Comparison of ENCODE assay signal across 25 cellular contexts in the genomic region with DNA sequence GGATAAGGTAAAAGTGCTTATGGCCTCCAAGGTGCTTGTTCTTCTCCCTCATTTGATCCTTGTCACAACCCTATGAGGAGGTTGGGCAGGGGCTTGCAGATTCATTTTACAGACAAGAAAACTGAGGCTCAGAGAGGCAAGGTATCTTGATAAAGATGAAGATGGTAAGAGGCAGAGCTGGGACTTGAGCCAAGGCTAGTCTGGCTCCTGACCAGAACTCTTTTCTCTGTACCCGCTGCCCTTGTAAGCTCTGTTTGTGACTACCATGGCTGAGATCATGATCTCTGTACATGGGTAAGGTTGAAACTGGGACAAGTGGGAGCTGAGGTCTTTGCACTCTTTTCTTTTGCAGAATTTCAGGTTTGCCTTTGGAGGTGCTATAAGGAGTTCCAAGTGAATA.
"Had no signal": no experiment of that assay in that cellular context is flagged by ENCODE, and none has a peak within 500 bp of the region (broad histone marks: within the 10 kb centered on the region; RNA-seq: fewer than 3 reads in every experiment).

No MANE protein-coding gene starts in this region.

- H3K9me3 Mint-ChIP-seq: activated naive CD4-positive, alpha-beta T cell treated with anti-CD3 and anti-CD28 coated beads, Interleukin-2, amount 10 ng/mL, durations not matched to agents 7 days and 5 days; dendritic cell treated with granulocyte-macrophage colony-stimulating factor and Interleukin-4, amounts not matched to agents 40 ng/mL and 50 ng/mL, for 4 days; immature natural killer cell; nephron progenitor cell; stimulated activated naive CD8-positive, alpha-beta T cell treated with anti-CD3 and anti-CD28 coated beads, Interleukin-15, Interleukin-2, amounts not matched to agents 100 ng/mL and 50 ng/mL, for 24 hours; type B pancreatic cell had no signal

- H3K9me3 ChIP-seq: gastroesophageal sphincter, lower lobe of right lung, neutrophil, right lobe of liver, uterus had no signal

- H3K4me3 ChIP-seq: gastroesophageal sphincter, lower lobe of right lung, right lobe of liver, uterus had no signal

- H3K27ac ChIP-seq: brain microvascular endothelial cell, lower lobe of right lung, neutrophil, right lobe of liver, uterus, VCaP had no signal

- H3K36me3 ChIP-seq: brain microvascular endothelial cell, gastroesophageal sphincter, lower lobe of right lung, neutrophil, right lobe of liver, uterus had no signal

- DNase-seq: activated CD4-positive, alpha-beta T cell treated with anti-CD3 and anti-CD28 coated beads for 48 hours; activated CD4-positive, alpha-beta T cell treated with anti-CD3 and anti-CD28 coated beads, Interleukin-2, amount 50 U/mL, for 48 hours; activated CD8-positive, alpha-beta memory T cell treated with anti-CD3 and anti-CD28 coated beads for 24 hours; activated effector memory CD4-positive, alpha-beta T cell treated with anti-CD3 and anti-CD28 coated beads, Interleukin-2, amount 50 U/mL, for 16 hours; activated naive CD4-positive, alpha-beta T cell treated with anti-CD3 and anti-CD28 coated beads, Interleukin-2, amount 10 ng/mL, durations not matched to agents 7 days and 5 days; amniotic stem cell; brain microvascular endothelial cell; effector CD4-positive, alpha-beta T cell; erythroblast; hippocampal formation; immature natural killer cell; lower lobe of right lung; mesenchymal stem cell; nephron progenitor cell; right lobe of liver; stimulated activated CD4-positive, alpha-beta T cell treated with anti-CD3 and anti-CD28 coated beads, Interleukin-2, amount 100 ng/mL, for 48 hours; T-helper 9 cell; uterus had no signal

- ATAC-seq: activated CD4-positive, CD25-positive, alpha-beta regulatory T cell treated with anti-CD3 and anti-CD28 coated beads, Interleukin-2, amount 50 U/mL, for 24 hours; gastroesophageal sphincter; lower lobe of right lung; right lobe of liver had no signal

- H3K27ac Mint-ChIP-seq: dendritic cell treated with granulocyte-macrophage colony-stimulating factor and Interleukin-4, amounts not matched to agents 40 ng/mL and 50 ng/mL, for 4 days; nephron progenitor cell; stimulated activated naive CD8-positive, alpha-beta T cell treated with anti-CD3 and anti-CD28 coated beads, Interleukin-15, Interleukin-2, amounts not matched to agents 100 ng/mL and 50 ng/mL, for 24 hours; type B pancreatic cell had no signal

- H3K27me3 Mint-ChIP-seq: type B pancreatic cell had no signal

- H3K36me3 Mint-ChIP-seq: activated naive CD4-positive, alpha-beta T cell treated with anti-CD3 and anti-CD28 coated beads, Interleukin-2, amount 10 ng/mL, durations not matched to agents 7 days and 5 days; immature natural killer cell; type B pancreatic cell had no signal

- H3K4me3 Mint-ChIP-seq: activated naive CD4-positive, alpha-beta T cell treated with anti-CD3 and anti-CD28 coated beads, Interleukin-2, amount 10 ng/mL, durations not matched to agents 7 days and 5 days; dendritic cell treated with granulocyte-macrophage colony-stimulating factor and Interleukin-4, amounts not matched to agents 40 ng/mL and 50 ng/mL, for 4 days; immature natural killer cell; nephron progenitor cell; stimulated activated naive CD8-positive, alpha-beta T cell treated with anti-CD3 and anti-CD28 coated beads, Interleukin-15, Interleukin-2, amounts not matched to agents 100 ng/mL and 50 ng/mL, for 24 hours; type B pancreatic cell had no signal

- H3K27me3 ChIP-seq: brain microvascular endothelial cell, gastroesophageal sphincter, right lobe of liver, uterus had no signal
